ENCODE assay signal across 12 cellular contexts in the genomic region with DNA sequence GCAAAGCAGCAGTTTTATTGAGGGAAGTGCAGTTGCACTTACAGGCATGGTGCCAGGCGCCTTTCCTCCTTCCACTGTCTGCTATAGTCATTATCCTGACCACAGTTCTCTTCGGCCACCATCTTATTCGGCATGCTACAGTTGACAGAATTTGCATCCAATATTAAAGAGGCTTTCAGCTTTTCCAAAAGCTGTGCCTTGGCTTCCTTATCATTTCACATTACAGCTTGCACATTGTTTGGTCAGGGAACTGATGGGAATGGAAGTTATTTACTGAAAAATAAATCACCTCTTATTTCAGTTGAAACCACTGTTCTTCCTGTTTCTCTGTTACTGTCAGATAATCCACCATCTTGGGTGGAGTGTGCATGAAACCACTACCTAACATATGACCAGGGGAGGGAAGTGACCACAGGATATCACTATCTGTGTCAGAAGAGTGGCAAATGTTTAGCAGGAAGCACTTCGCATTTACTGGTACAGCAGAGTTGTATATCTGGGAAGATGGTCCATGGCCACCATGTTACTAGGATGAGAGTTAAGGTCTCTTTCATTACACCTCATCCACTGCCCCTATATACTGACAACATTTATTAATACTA.
DNase-seq lines count a peak whose midpoint lies in the region; ATAC-seq, FAIRE-seq and TF ChIP-seq lines count a peak whose summit lies in the region.
"Had no signal": no experiment of that assay in that cellular context is flagged by ENCODE, and none has a peak within 500 bp of the region (broad histone marks: within the 10 kb centered on the region; RNA-seq: fewer than 3 reads in every experiment).

No MANE protein-coding gene starts in this region.

- peak in 1 of 2 donors; percentile 41 for DNase-seq in stimulated activated naive CD8-positive, alpha-beta T cell treated with anti-CD3 and anti-CD28 coated beads, Interleukin-15, amount 100 ng/mL, for 72 hours
- DNase-seq in stimulated activated naive CD8-positive, alpha-beta T cell treated with anti-CD3 and anti-CD28 coated beads, Interleukin-15, Interleukin-2, amounts not matched to agents 100 U/mL and 50 U/mL, for 24 hours: no peak
- DNase-seq in KG1 (lab: John Stamatoyannopoulos, UW): peak; percentile 59
- DNase-seq in K562 (ENCODE audit: extremely low read depth in 1 of 4, low spot score in 3 of 4): peak in 3 of 4 experiments; percentile 40 to 92 (median 81)
- DNase-seq in hepatic stellate cell (ENCODE audit: low spot score): no peak
- no peak for DNase-seq in NCI-H524 treated with DMSO at 0.1 percent for 48 hours (lab: John Stamatoyannopoulos, UW)
- DNase-seq: hippocampal formation had no signal

- peaks cover 20% of the 10 kb centered on the region; the same call in 1 of the 3 replicates for H3K79me2 ChIP-seq in K562 (ENCODE audit: control insufficient read depth, insufficient read depth, low read length)

- peak; percentile 99 for TF ChIP-seq EP300 in K562 (IDR thresholded peaks at IDR 0.05; ENCODE audit: low read length)

- peak overlapping the region; percentile 60 for H2AFZ ChIP-seq in K562 (ENCODE audit: low read depth, low read length)

- in situ Hi-C loops in K562 (cut with MboI): no loop called here

- peak; percentile 10 to 30; a peak in 3 of 4 replicates for TF ChIP-seq RAD21 in K562 (CRISPR knock-in tag; conservative IDR thresholded peaks at IDR 0.05 in 1 of 2, IDR thresholded peaks at IDR 0.05 in 1 of 2)

- no peaks in the 10 kb centered on the region for H3K9me3 ChIP-seq in K562 (replicated peaks; ENCODE audit: control insufficient read depth, insufficient read depth, low read depth, low read length)

- no peaks in the 10 kb centered on the region for H4K20me1 ChIP-seq in K562 (replicated peaks; ENCODE audit: control insufficient read depth, insufficient read depth, low read length)

- peaks cover 41% of the 10 kb centered on the region for H3K4me1 Mint-ChIP-seq in stimulated activated naive CD8-positive, alpha-beta T cell treated with anti-CD3 and anti-CD28 coated beads, Interleukin-15, amount 100 ng/mL, for 72 hours

- no peaks in the 10 kb centered on the region for H3K9me1 ChIP-seq in K562 (ENCODE audit: control insufficient read depth, insufficient read depth, low read length)

- no TSS peak for BruUV-seq in K562 (replicated peaks; lab: Mats Ljungman, UMichigan)

- no peak for TF ChIP-seq CTCF in K562 (IDR thresholded peaks at IDR 0.05 in 2 of 3, conservative IDR thresholded peaks at IDR 0.05 in 1 of 3; ENCODE audit: insufficient read depth in 2 of 3, low read depth in 1 of 3, low read length in 3 of 3)

- no peaks in the 10 kb centered on the region; a peak in 1 of 5 replicates for H3K27me3 ChIP-seq in K562 (ENCODE audit: control insufficient read depth in 2 of 2, insufficient read depth in 2 of 2, low read length in 2 of 2)

- no peak overlapping the region for H3K4me3 Mint-ChIP-seq in stimulated activated naive CD8-positive, alpha-beta T cell treated with anti-CD3 and anti-CD28 coated beads, Interleukin-15, amount 100 ng/mL, for 72 hours
- H3K4me3 Mint-ChIP-seq: activated naive CD8-positive, alpha-beta T cell had no signal

- CTCF ChIA-PET in K562 (lab: Yijun Ruan, JAX; ENCODE audit: low intra/inter-chr PET ratio): no interaction called here

- peak overlapping the region in 1 of 2 donors; percentile 33 for H3K27ac Mint-ChIP-seq in stimulated activated naive CD8-positive, alpha-beta T cell treated with anti-CD3 and anti-CD28 coated beads, Interleukin-15, amount 100 ng/mL, for 72 hours
- H3K27ac Mint-ChIP-seq: activated naive CD8-positive, alpha-beta T cell had no signal

- H3K9me3 Mint-ChIP-seq in stimulated activated naive CD8-positive, alpha-beta T cell treated with anti-CD3 and anti-CD28 coated beads, Interleukin-15, amount 100 ng/mL, for 72 hours: peaks cover 0 to 5% of the 10 kb centered on the region in 2 donors
- H3K9me3 Mint-ChIP-seq: naive thymus-derived CD8-positive, alpha-beta T cell had no signal

- no peak overlapping the region for H3K4me3 ChIP-seq in K562

- peak overlapping the region; percentile 66 for H3K4me2 ChIP-seq in K562 (ENCODE audit: insufficient read depth, low read length)

- POLR2A ChIA-PET in K562 (lab: Yijun Ruan, JAX): interaction anchor here (0.7 to 2.1 kb wide), 3 partner anchors 11 to 74 kb away, joined by 3 to 7 read pairs (median 5); a partner anchor contains a TSS

- peak overlapping the region in 1 of 2 experiments; percentile 54; a peak in 2 of 4 replicates for H3K9ac ChIP-seq in K562 (ENCODE audit: insufficient read depth in 1 of 2, low read depth in 2 of 2, low read length in 2 of 2)

- peaks cover 29 to 91% of the 10 kb centered on the region in 2 experiments for H3K4me1 ChIP-seq in K562 (replicated peaks in 1 of 2; ENCODE audit: control insufficient read depth in 2 of 2, insufficient read depth in 2 of 2, low read length in 2 of 2)

- peak; percentile 82 for FAIRE-seq in K562 (lab: Jason Lieb, UNC)
- FAIRE-seq: TTC549 had no signal

- peak; percentile 87 for ATAC-seq in stimulated activated naive CD8-positive, alpha-beta T cell treated with anti-CD3 and anti-CD28 coated beads, Interleukin-15, amount 100 ng/mL, for 72 hours
- ATAC-seq in stimulated activated naive CD8-positive, alpha-beta T cell treated with anti-CD3 and anti-CD28 coated beads, Interleukin-15, Interleukin-2, amounts not matched to agents 100 U/mL and 50 U/mL, for 24 hours: no peak
- ATAC-seq in K562 (peak; percentile 75), GM21526 (IDR thresholded peaks at IDR 0.05; ENCODE audit: low FRiP score, unreplicated experiment) (no peak), GM18505 (IDR thresholded peaks at IDR 0.05; ENCODE audit: unreplicated experiment) (no peak)
- ATAC-seq: naive thymus-derived CD8-positive, alpha-beta T cell had no signal

- 7% methylated on average over 4 of the region's 4 CpGs for WGBS in K562 (ENCODE audit: insufficient coverage, low coverage, missing lambda C conversion rate)

- no peaks in the 10 kb centered on the region for H3K36me3 ChIP-seq in K562 (ENCODE audit: control insufficient read depth, insufficient read depth, low read length)

- H3K27ac ChIP-seq in K562 (ENCODE audit: extremely low read depth, low read depth, low read length): peak overlapping the region; percentile 81

- peaks cover 7% of the 10 kb centered on the region for H3K27me3 Mint-ChIP-seq in stimulated activated naive CD8-positive, alpha-beta T cell treated with anti-CD3 and anti-CD28 coated beads, Interleukin-15, amount 100 ng/mL, for 72 hours

- TF ChIP-seq POLR2A in K562 (conservative IDR thresholded peaks at IDR 0.05): no peak
- TF ChIP-seq POLR2A in GM18505 (IDR thresholded peaks at IDR 0.05; ENCODE audit: borderline replicate concordance, extremely low read depth, insufficient read depth, insufficient read length): no peak

- intact Hi-C loops in K562 (cut with micrococcal nuclease): loop anchor here (2.0 kb wide), 2 partner anchors 31 to 49 kb away; no protein-coding TSS in a partner anchor

TF ChIP-seq in K562, 482 proteins besides CTCF, POLR2A, EP300 and RAD21 (continues in another document):
- TF ChIP-seq ZNF197 (CRISPR knock-in tag; IDR thresholded peaks at IDR 0.05; ENCODE audit: low read depth) (peak; percentile 63; the same call in 1 of the 2 replicates), GTF2E2 (tag; IDR thresholded peaks at IDR 0.05) (peak; percentile 94), KLF6 (CRISPR knock-in tag; IDR thresholded peaks at IDR 0.05; ENCODE audit: borderline replicate concordance) (peak; percentile 59; the same call in 1 of the 2 replicates), CBX3 (IDR thresholded peaks at IDR 0.05; ENCODE audit: borderline replicate concordance in 1 of 2, low read length in 2 of 2) (peak in 1 of 2 experiments; percentile 88; a peak in 1 of 3 replicates), SRSF1 (IDR thresholded peaks at IDR 0.05; ENCODE audit: low read depth, low read length) (no peak), PHB2 (IDR thresholded peaks at IDR 0.05; ENCODE audit: low read depth) (peak; percentile 55; the same call in 1 of the 2 replicates), ZNF507 (tag; conservative IDR thresholded peaks at IDR 0.05) (no peak), TAF9B (IDR thresholded peaks at IDR 0.05; ENCODE audit: partially characterized antibody) (peak; percentile 58), ZNF217 (CRISPR knock-in tag; IDR thresholded peaks at IDR 0.05) (no peak), ZEB2 (IDR thresholded peaks at IDR 0.05) (peak; percentile 63)
- TF ChIP-seq, protein P1, sequence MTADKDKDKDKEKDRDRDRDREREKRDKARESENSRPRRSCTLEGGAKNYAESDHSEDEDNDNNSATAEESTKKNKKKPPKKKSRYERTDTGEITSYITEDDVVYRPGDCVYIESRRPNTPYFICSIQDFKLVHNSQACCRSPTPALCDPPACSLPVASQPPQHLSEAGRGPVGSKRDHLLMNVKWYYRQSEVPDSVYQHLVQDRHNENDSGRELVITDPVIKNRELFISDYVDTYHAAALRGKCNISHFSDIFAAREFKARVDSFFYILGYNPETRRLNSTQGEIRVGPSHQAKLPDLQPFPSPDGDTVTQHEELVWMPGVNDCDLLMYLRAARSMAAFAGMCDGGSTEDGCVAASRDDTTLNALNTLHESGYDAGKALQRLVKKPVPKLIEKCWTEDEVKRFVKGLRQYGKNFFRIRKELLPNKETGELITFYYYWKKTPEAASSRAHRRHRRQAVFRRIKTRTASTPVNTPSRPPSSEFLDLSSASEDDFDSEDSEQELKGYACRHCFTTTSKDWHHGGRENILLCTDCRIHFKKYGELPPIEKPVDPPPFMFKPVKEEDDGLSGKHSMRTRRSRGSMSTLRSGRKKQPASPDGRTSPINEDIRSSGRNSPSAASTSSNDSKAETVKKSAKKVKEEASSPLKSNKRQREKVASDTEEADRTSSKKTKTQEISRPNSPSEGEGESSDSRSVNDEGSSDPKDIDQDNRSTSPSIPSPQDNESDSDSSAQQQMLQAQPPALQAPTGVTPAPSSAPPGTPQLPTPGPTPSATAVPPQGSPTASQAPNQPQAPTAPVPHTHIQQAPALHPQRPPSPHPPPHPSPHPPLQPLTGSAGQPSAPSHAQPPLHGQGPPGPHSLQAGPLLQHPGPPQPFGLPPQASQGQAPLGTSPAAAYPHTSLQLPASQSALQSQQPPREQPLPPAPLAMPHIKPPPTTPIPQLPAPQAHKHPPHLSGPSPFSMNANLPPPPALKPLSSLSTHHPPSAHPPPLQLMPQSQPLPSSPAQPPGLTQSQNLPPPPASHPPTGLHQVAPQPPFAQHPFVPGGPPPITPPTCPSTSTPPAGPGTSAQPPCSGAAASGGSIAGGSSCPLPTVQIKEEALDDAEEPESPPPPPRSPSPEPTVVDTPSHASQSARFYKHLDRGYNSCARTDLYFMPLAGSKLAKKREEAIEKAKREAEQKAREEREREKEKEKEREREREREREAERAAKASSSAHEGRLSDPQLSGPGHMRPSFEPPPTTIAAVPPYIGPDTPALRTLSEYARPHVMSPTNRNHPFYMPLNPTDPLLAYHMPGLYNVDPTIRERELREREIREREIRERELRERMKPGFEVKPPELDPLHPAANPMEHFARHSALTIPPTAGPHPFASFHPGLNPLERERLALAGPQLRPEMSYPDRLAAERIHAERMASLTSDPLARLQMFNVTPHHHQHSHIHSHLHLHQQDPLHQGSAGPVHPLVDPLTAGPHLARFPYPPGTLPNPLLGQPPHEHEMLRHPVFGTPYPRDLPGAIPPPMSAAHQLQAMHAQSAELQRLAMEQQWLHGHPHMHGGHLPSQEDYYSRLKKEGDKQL (CRISPR knock-in tag; IDR thresholded peaks at IDR 0.05; ENCODE audit: borderline replicate concordance): no peak

Comparison
In these comparisons a context has a peak if more than half of its experiments do, and no peak if none do; other contexts are left out.
1. ATAC-seq: peak in stimulated activated naive CD8-positive, alpha-beta T cell treated with anti-CD3 and anti-CD28 coated beads, Interleukin-15, amount 100 ng/mL, for 72 hours (single experiment) and K562 (single experiment); none in stimulated activated naive CD8-positive, alpha-beta T cell treated with anti-CD3 and anti-CD28 coated beads, Interleukin-15, Interleukin-2, amounts not matched to agents 100 U/mL and 50 U/mL, for 24 hours (single experiment), GM21526 (single experiment) and GM18505 (single experiment).
2. DNase-seq: peak in KG1 (single experiment) and K562 (3 of 4); none in stimulated activated naive CD8-positive, alpha-beta T cell treated with anti-CD3 and anti-CD28 coated beads, Interleukin-15, Interleukin-2, amounts not matched to agents 100 U/mL and 50 U/mL, for 24 hours (single experiment), hepatic stellate cell (single experiment) and NCI-H524 treated with DMSO at 0.1 percent for 48 hours (single experiment).